Comparison of ENCODE assay signal across 8 cellular contexts in genomic region chr11:33160147-33160546, GRCh38. TPM values are rescaled to one million over a fixed set of nuclear protein-coding genes. Genes with fewer than 3 reads are reported as not detected.
DNase-seq lines count a peak whose midpoint lies in the region; ATAC-seq and TF ChIP-seq lines count a peak whose summit lies in the region.

No MANE protein-coding gene starts in this region.

- H3F3A ChIP-seq in neural cell (ENCODE audit: insufficient read depth, low read length, poor library complexity, severe bottlenecking): no peaks in the 10 kb centered on the region

- no peaks in the 10 kb centered on the region for H3K9me3 ChIP-seq in neural cell (ENCODE audit: low read length)

- H3K79me2 ChIP-seq in neural cell (replicated peaks; ENCODE audit: insufficient read depth, low read length): peaks cover 61% of the 10 kb centered on the region

- H4K20me1 ChIP-seq in neural cell (ENCODE audit: insufficient read depth): peaks cover 3% of the 10 kb centered on the region

- no peak for TF ChIP-seq EP300 in neural cell (conservative IDR thresholded peaks at IDR 0.05; ENCODE audit: poor library complexity, severe bottlenecking)

- no peaks in the 10 kb centered on the region for H3K9me3 Mint-ChIP-seq in endothelial cell (ENCODE audit: unreplicated experiment)

- H3K36me3 Mint-ChIP-seq in endothelial cell (ENCODE audit: low read depth, unreplicated experiment): no peaks in the 10 kb centered on the region

- H3K27me3 ChIP-seq in H7 (ENCODE audit: control insufficient read depth, insufficient read depth, low read length) (no peaks in the 10 kb centered on the region), neural cell (ENCODE audit: insufficient read depth, low read depth, low read length) (no peaks in the 10 kb centered on the region)

- POLR2A ChIA-PET in RWPE1 (lab: Yijun Ruan, JAX; ENCODE audit: low non-redundant PET): no interaction called here

- TF ChIP-seq CTCF in RWPE1 (conservative IDR thresholded peaks at IDR 0.05; ENCODE audit: low read depth) (no peak), endothelial cell (IDR thresholded peaks at IDR 0.05; ENCODE audit: unreplicated experiment) (no peak), neural cell (IDR thresholded peaks at IDR 0.05; ENCODE audit: poor library complexity, severe bottlenecking) (no peak)

- H3K27me3 Mint-ChIP-seq in endothelial cell (ENCODE audit: unreplicated experiment): peaks cover 3% of the 10 kb centered on the region

- peak overlapping the region; percentile 86 for H3K9ac ChIP-seq in neural cell (ENCODE audit: low read length)

- peak overlapping the region; percentile 100 for H3K27ac Mint-ChIP-seq in endothelial cell (ENCODE audit: unreplicated experiment)

- H3K9me2 ChIP-seq in neural cell (ENCODE audit: insufficient read depth, low read length): no peaks in the 10 kb centered on the region

- peak overlapping the region; percentile 100 for H3K4me3 Mint-ChIP-seq in endothelial cell (ENCODE audit: unreplicated experiment)

- ATAC-seq in HG02623 (IDR thresholded peaks at IDR 0.05; ENCODE audit: unreplicated experiment) (no peak), HG02798 (IDR thresholded peaks at IDR 0.05; ENCODE audit: poor library complexity, unreplicated experiment) (no peak)

- peaks cover 32% of the 10 kb centered on the region for H3K4me1 Mint-ChIP-seq in endothelial cell (ENCODE audit: unreplicated experiment)

- peak; percentile 10 for DNase-seq in AG08395 (ENCODE audit: low spot score)
- DNase-seq in H7: no peak
- peak; percentile 25 for DNase-seq in RWPE1 (ENCODE audit: low spot score)
- DNase-seq in endothelial cell (ENCODE audit: low spot score): no peak
- DNase-seq in NCI-H1436 (lab: John Stamatoyannopoulos, UW): no peak

- H3K36me3 ChIP-seq in H7 (replicated peaks; ENCODE audit: control insufficient read depth, insufficient read depth, low read length): no peaks in the 10 kb centered on the region
- no peaks in the 10 kb centered on the region for H3K36me3 ChIP-seq in neural cell (ENCODE audit: insufficient read depth, low read length)

- CTCF ChIA-PET in RWPE1 (lab: Yijun Ruan, JAX): interaction anchor here (0.6 kb wide), 1 partner anchor 827 kb away, joined by 3 read pairs; no protein-coding TSS in a partner anchor

- H3K27ac ChIP-seq in RWPE1: no peak overlapping the region
- H3K27ac ChIP-seq in neural cell (ENCODE audit: low read length): peak overlapping the region; percentile 95

- TF ChIP-seq RAD21 in neural cell (conservative IDR thresholded peaks at IDR 0.05): no peak

- H3K4me3 ChIP-seq in H7 (ENCODE audit: insufficient read depth, low read depth, low read length) (peak overlapping the region; percentile 92), neural cell (ENCODE audit: low read length) (peak overlapping the region; percentile 75)

- H3K4me2 ChIP-seq in neural cell (ENCODE audit: low read length): peak overlapping the region; percentile 64

- no peak overlapping the region for H2AFZ ChIP-seq in neural cell (ENCODE audit: low read depth, low read length)

TF ChIP-seq in neural cell, 6 proteins besides CTCF, POLR2A, EP300 and RAD21:
- peak; percentile 64 for TF ChIP-seq MXI1 (conservative IDR thresholded peaks at IDR 0.05; ENCODE audit: poor library complexity, severe bottlenecking)
- TF ChIP-seq SMC3 (conservative IDR thresholded peaks at IDR 0.05; ENCODE audit: poor library complexity): no peak
- TF ChIP-seq REST (IDR thresholded peaks at IDR 0.05; ENCODE audit: borderline replicate concordance): no peak
- no peak for TF ChIP-seq EZH2 (IDR thresholded peaks at IDR 0.05; ENCODE audit: borderline replicate concordance, insufficient read depth, low read length, poor library complexity, severe bottlenecking)

RNA-seq across cellular contexts. Expression of gene CSTF3, which starts 1.1 kb away (rescaled TPM):
- 31.6 and 46.0 TPM in 2 replicates for total RNA-seq in H7 (2014; rRNA removed; shearing (Covaris generic))
- total RNA-seq in endothelial cell (ENCODE audit: unreplicated experiment): 23.0 TPM
- 69.5 and 86.8 TPM in 2 replicates for polyA plus RNA-seq in neural cell
- 134 and 139 TPM in 2 replicates for polyA minus RNA-seq in neural cell

Comparison
In these comparisons a context has a peak if more than half of its experiments do, and no peak if none do; other contexts are left out.
1. DNase-seq: peak in AG08395 (single experiment) and RWPE1 (single experiment); none in H7 (single experiment), endothelial cell (single experiment) and NCI-H1436 (single experiment).